Comparison of ENCODE assay signal across 8 cellular contexts in genomic region chr6:93827728-93828127, GRCh38.
"Had no signal": no experiment of that assay in that cellular context is flagged by ENCODE, and none has a peak within 500 bp of the region (broad histone marks: within the 10 kb centered on the region; RNA-seq: fewer than 3 reads in every experiment).

No MANE protein-coding gene starts in this region.

- H3K4me3 Mint-ChIP-seq: HFFc6 had no signal

- H3K4me3 ChIP-seq: HAP-1, K562 had no signal

- DNase-seq: GOT3, HFFc6, IMR-90, KG1 had no signal

- H3K36me3 ChIP-seq: HAP-1 had no signal

- ATAC-seq: HCT116, K562 had no signal

- H3K9me3 ChIP-seq: HAP-1 had no signal

- H3K4me1 ChIP-seq: HAP-1 had no signal

- H3K27ac Mint-ChIP-seq: HFFc6 had no signal

- H3K27ac ChIP-seq: HL-60 had no signal
